ENCODE assay signal across 1 cellular context in the genomic region with DNA sequence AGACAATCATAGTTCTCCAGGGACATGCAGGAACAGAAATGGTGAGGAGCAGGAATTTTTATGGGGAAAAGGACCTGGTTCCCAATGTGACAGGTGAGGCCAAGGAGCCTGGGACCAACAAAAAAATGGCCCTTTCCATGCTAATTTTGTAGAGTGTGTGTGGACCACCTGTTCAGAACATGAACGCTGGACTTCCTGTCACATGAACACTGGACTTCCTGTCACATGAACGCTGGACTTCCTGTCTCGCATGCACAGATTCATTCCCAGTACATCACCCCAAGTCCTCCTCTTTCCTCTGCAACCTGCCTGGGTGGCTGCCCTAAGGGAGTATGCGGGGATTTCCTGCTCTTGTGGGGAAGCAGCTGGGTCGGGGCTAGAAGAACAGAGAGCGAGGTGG.
A peak's percentile ranks its signal among the peaks of the same experiment; 100 is the strongest.
TF ChIP-seq lines count a peak whose summit lies in the region.

No MANE protein-coding gene starts in this region.

TF ChIP-seq in SK-N-SH, 30 proteins besides CTCF, POLR2A, EP300 and RAD21 (continued from another document):
- TF ChIP-seq USF1 (IDR thresholded peaks at IDR 0.05; ENCODE audit: borderline replicate concordance, low read depth), result peak; percentile 56; the same call in 1 of the 2 replicates
- peak; percentile 39; the same call in 1 of the 2 replicates for TF ChIP-seq GABPA (IDR thresholded peaks at IDR 0.05; ENCODE audit: low read depth)
- TF ChIP-seq EZH2phosphoT487 (IDR thresholded peaks at IDR 0.05; ENCODE audit: borderline replicate concordance, low read depth), result no peak
